3 cellular contexts compared by ENCODE assay signal in genomic region chr11:2649400-2649799, GRCh38.
A peak's percentile ranks its signal among the peaks of the same experiment; 100 is the strongest.
TF ChIP-seq lines count a peak whose summit lies in the region.

No MANE protein-coding gene starts in this region.

TF ChIP-seq in HepG2, 621 proteins besides CTCF, POLR2A, EP300 and RAD21:
- TF ChIP-seq DNMT1 (CRISPR knock-in tag; IDR thresholded peaks at IDR 0.05) (no peak), ZNF629 (CRISPR knock-in tag; conservative IDR thresholded peaks at IDR 0.05) (0 out of 2 replicates have a peak, but pooled peaks have one; percentile 13), RBM22 (optimal IDR thresholded peaks at IDR 0.05; ENCODE audit: low read length) (peak; percentile 98), POLR2G (IDR thresholded peaks at IDR 0.05; ENCODE audit: low read depth, low read length) (peak; percentile 79), ZSCAN22 (CRISPR knock-in tag; IDR thresholded peaks at IDR 0.05) (peak; percentile 41; the same call in 1 of the 2 replicates), CSRNP1 (CRISPR knock-in tag; IDR thresholded peaks at IDR 0.05) (no peak), ZFP1 (CRISPR knock-in tag; IDR thresholded peaks at IDR 0.05) (peak; percentile 99), CEBPZ (IDR thresholded peaks at IDR 0.05; ENCODE audit: low read length) (no peak), ZNF547 (CRISPR knock-in tag; IDR thresholded peaks at IDR 0.05) (no peak), ZNF136 (CRISPR knock-in tag; IDR thresholded peaks at IDR 0.05; ENCODE audit: low read depth) (peak; percentile 98), PAF1 (CRISPR knock-in tag; IDR thresholded peaks at IDR 0.05) (peak; percentile 69; the same call in 1 of the 2 replicates), MXD3 (CRISPR knock-in tag; IDR thresholded peaks at IDR 0.05) (no peak), FIP1L1 (IDR thresholded peaks at IDR 0.05; ENCODE audit: borderline replicate concordance, insufficient read depth, low read depth, low read length) (0 out of 2 replicates have a peak, but pooled peaks have one; percentile 43), NCOA5 (CRISPR knock-in tag; IDR thresholded peaks at IDR 0.05) (peak; percentile 21; the same call in 1 of the 2 replicates), AGO1 (IDR thresholded peaks at IDR 0.05; ENCODE audit: low read depth, low read length, poor library complexity, severe bottlenecking) (peak; percentile 25)
TF ChIP-seq in HepG2: peak in this region for 10.

TF ChIP-seq in K562, 482 proteins besides CTCF, POLR2A, EP300 and RAD21:
- TF ChIP-seq ZFP1 (CRISPR knock-in tag; IDR thresholded peaks at IDR 0.05) (peak; percentile 83), GTF3C2 (IDR thresholded peaks at IDR 0.05; ENCODE audit: borderline replicate concordance, extremely low read depth, insufficient read length) (no peak)

TF ChIP-seq in H1, 55 proteins besides CTCF, POLR2A, EP300 and RAD21:
- TF ChIP-seq KDM1A (IDR thresholded peaks at IDR 0.05; ENCODE audit: borderline replicate concordance, low read length), result no peak
- TF ChIP-seq GTF2F1 (IDR thresholded peaks at IDR 0.05; ENCODE audit: borderline replicate concordance, low read depth, low read length), result peak; percentile 38; the same call in 1 of the 2 replicates
